8 cellular contexts compared by ENCODE assay signal in genomic region chr9:137605146-137606004, GRCh38. TPM values are rescaled to one million over a fixed set of nuclear protein-coding genes. Genes with fewer than 3 reads are reported as not detected.
DNase-seq lines count a peak whose midpoint lies in the region; ATAC-seq and TF ChIP-seq lines count a peak whose summit lies in the region.

Gene ARRDC1, plus strand, starts transcription at chr9:137605686. Its CDS starts 32 bp downstream, at chr9:137605718.

- WGBS in right lobe of liver (ENCODE audit: insufficient coverage, low coverage, low lambda C conversion rate, missing lambda C conversion rate): 0% methylated on average over 17 of the region's 109 CpGs

- peak within 1 kb of the TSS in 49 of 59 donors; percentile 41 to 90 (median 74) for H3K27ac ChIP-seq in dorsolateral prefrontal cortex
- H3K27ac ChIP-seq in right lobe of liver: peak within 1 kb of the TSS; percentile 26 to 70 (median 68)

- DNase-seq in AML-193 (lab: John Stamatoyannopoulos, UW): peak; percentile 78 to 88
- DNase-seq in NCI-H748 (lab: John Stamatoyannopoulos, UW; ENCODE audit: unreplicated experiment): peak; percentile 86
- peak; percentile 88 to 90 for DNase-seq in activated CD4-positive, alpha-beta T cell treated with anti-CD3 and anti-CD28 coated beads, Interleukin-2, amount 50 U/mL, for 4 hours
- DNase-seq in dorsolateral prefrontal cortex: peak; percentile 75 to 93 (median 85)
- DNase-seq in right lobe of liver: peak; percentile 95 to 97 (median 97)
- peak; percentile 92 for DNase-seq in stimulated activated CD4-positive, alpha-beta T cell treated with anti-CD3 and anti-CD28 coated beads, Interleukin-4, amount 100 ng/mL, for 24 hours

- no peaks in the 10 kb centered on the region for H3K36me3 ChIP-seq in right lobe of liver

- H3K27me3 ChIP-seq in dorsolateral prefrontal cortex: no peaks in the 10 kb centered on the region
- H3K27me3 ChIP-seq in right lobe of liver: no peaks in the 10 kb centered on the region

- intact Hi-C loops in dorsolateral prefrontal cortex (cut with DNase I) (loop anchor here in 1 of 2 donors (2.0 to 5.0 kb wide), 2 partner anchors 15 to 58 kb away; partner anchors contain the start of gene ZMYND19), right lobe of liver (cut with DNase I) (no loop called here)

- ATAC-seq in HG03432 (IDR thresholded peaks at IDR 0.05; ENCODE audit: unreplicated experiment) (peak; percentile 78), right lobe of liver (peak; percentile 80 to 90 (median 85))

- TF ChIP-seq POLR2A in GM19193 (IDR thresholded peaks at IDR 0.05; ENCODE audit: extremely low read depth, insufficient read depth, insufficient read length): peak; percentile 67
- peak; percentile 87 for TF ChIP-seq POLR2A in right lobe of liver (IDR thresholded peaks at IDR 0.05)

- TF ChIP-seq CTCF in dorsolateral prefrontal cortex (IDR thresholded peaks at IDR 0.05 in 54 of 56, conservative IDR thresholded peaks at IDR 0.05 in 2 of 56; ENCODE audit: low read depth in 1 of 56, partially characterized antibody in 56 of 56) (peak in 2 of 56 donors; percentile 25 to 30), right lobe of liver (IDR thresholded peaks at IDR 0.05) (no peak)

- H3K4me3 ChIP-seq in dorsolateral prefrontal cortex (peak within 1 kb of the TSS; percentile 55 to 94 (median 76)), right lobe of liver (peak within 1 kb of the TSS; percentile 68 to 82 (median 71))

- H3K9me3 ChIP-seq in right lobe of liver: no peaks in the 10 kb centered on the region

- peaks cover 0 to 31% (median 3%) of the 10 kb centered on the region in 4 donors for H3K4me1 ChIP-seq in right lobe of liver

RNA-seq across cellular contexts. Expression of gene ARRDC1, which starts in this region (rescaled TPM):
- total RNA-seq in dorsolateral prefrontal cortex: 10 to 100 TPM; 14.9 to 48.4 (median 31.8) TPM
- total RNA-seq in right lobe of liver: 10 to 100 TPM; 19.1 to 45.0 (median 25.2) TPM

Comparison
In these comparisons a context has a peak if more than half of its experiments do, and no peak if none do; other contexts are left out.
1. Peak in every context shown above with its lines: DNase-seq, ATAC-seq, H3K4me3 ChIP-seq and H3K27ac ChIP-seq.